8 cellular contexts compared by ENCODE assay signal in genomic region chr10:93993782-93994668, GRCh38. TPM values are rescaled to one million over a fixed set of nuclear protein-coding genes. Genes with fewer than 3 reads are reported as not detected.
DNase-seq lines count a peak whose midpoint lies in the region; ATAC-seq, FAIRE-seq and TF ChIP-seq lines count a peak whose summit lies in the region.

Gene PLCE1 (plus strand): TSS chr10:93993931. CDS start chr10:94031047, 37,116 bp downstream.

- H3K36me3 ChIP-seq in bronchial epithelial cell (ENCODE audit: control insufficient read depth, insufficient read depth, low read length), result no peaks in the 10 kb centered on the region
- H3K36me3 ChIP-seq in kidney epithelial cell (ENCODE audit: control insufficient read depth, insufficient read depth, low read length), result no peaks in the 10 kb centered on the region

- FAIRE-seq in D721Med (lab: Jason Lieb, UNC) (no peak), bronchial epithelial cell (lab: Jason Lieb, UNC) (no peak)

- peak; percentile 48 for DNase-seq in D721Med (ENCODE audit: insufficient read length, low spot score)
- peak; percentile 66 for DNase-seq in NCI-H510A (lab: John Stamatoyannopoulos, UW)
- no peak for DNase-seq in bronchial epithelial cell (ENCODE audit: low read depth)
- no peak for DNase-seq in kidney epithelial cell (ENCODE audit: low read depth)
- peak; percentile 25 for DNase-seq in stimulated activated CD8-positive, alpha-beta memory T cell treated with anti-CD3 and anti-CD28 coated beads, Interleukin-4, amount 100 ng/mL, for 48 hours
- DNase-seq in NCI-H1048 (lab: John Stamatoyannopoulos, UW), result no peak
- no peak for DNase-seq in GM19240 (ENCODE audit: insufficient read length, low spot score)

- TF ChIP-seq CTCF in D721Med (IDR thresholded peaks at IDR 0.05; ENCODE audit: insufficient read depth, missing control alignments) (no peak), bronchial epithelial cell (IDR thresholded peaks at IDR 0.05; ENCODE audit: insufficient read depth, low read length, severe bottlenecking) (no peak), kidney epithelial cell (IDR thresholded peaks at IDR 0.05; ENCODE audit: insufficient read depth, low read length, poor library complexity, severe bottlenecking) (no peak)

- H3K27me3 ChIP-seq in bronchial epithelial cell (ENCODE audit: control insufficient read depth, insufficient read depth, low read length), result no peaks in the 10 kb centered on the region
- H3K27me3 ChIP-seq in kidney epithelial cell (ENCODE audit: control insufficient read depth, insufficient read depth, low read length), result peaks cover 3% of the 10 kb centered on the region

- peak; percentile 52 for ATAC-seq in GM21576 (IDR thresholded peaks at IDR 0.05; ENCODE audit: unreplicated experiment)

- H3K4me3 ChIP-seq in bronchial epithelial cell (ENCODE audit: low read depth, low read length), result peak within 1 kb of the TSS; percentile 47
- H3K4me3 ChIP-seq in kidney epithelial cell (ENCODE audit: low read depth, low read length), result peak within 1 kb of the TSS; percentile 71

RNA-seq across cellular contexts. Expression of gene PLCE1, which starts in this region (rescaled TPM):
- total RNA-seq in bronchial epithelial cell, result 0.26 and 1.0 TPM in 2 replicates
- 0.55 and 0.84 TPM in 2 replicates for total RNA-seq in kidney epithelial cell

Comparison
In these comparisons a context has a peak if more than half of its experiments do, and no peak if none do; other contexts are left out.
1. DNase-seq: peak in D721Med (single experiment), NCI-H510A (single experiment) and stimulated activated CD8-positive, alpha-beta memory T cell treated with anti-CD3 and anti-CD28 coated beads, Interleukin-4, amount 100 ng/mL, for 48 hours (single experiment); none in bronchial epithelial cell (single experiment), kidney epithelial cell (single experiment), NCI-H1048 (single experiment) and GM19240 (single experiment).